9 cellular contexts compared by ENCODE assay signal in genomic region chr3:155664922-155665695, GRCh38.
DNase-seq lines count a peak whose midpoint lies in the region; ATAC-seq and TF ChIP-seq lines count a peak whose summit lies in the region.
"Had no signal": no experiment of that assay in that cellular context is flagged by ENCODE, and none has a peak within 500 bp of the region (broad histone marks: within the 10 kb centered on the region; RNA-seq: fewer than 3 reads in every experiment).

No MANE protein-coding gene starts in this region.

- peaks cover 0 to 29% (median 18%) of the 10 kb centered on the region in 5 donors for H3K27me3 Mint-ChIP-seq in naive thymus-derived CD4-positive, alpha-beta T cell
- no peaks in the 10 kb centered on the region for H3K27me3 Mint-ChIP-seq in activated naive CD4-positive, alpha-beta T cell treated with anti-CD3 and anti-CD28 coated beads for 36 hours (ENCODE audit: low read depth)

- CTCF ChIA-PET in naive thymus-derived CD4-positive, alpha-beta T cell (lab: Charles Lee) = interaction anchor here (0.7 kb wide), 1 partner anchor 37 kb away, joined by 3 read pairs; no protein-coding TSS in a partner anchor
- CTCF ChIA-PET in activated naive CD4-positive, alpha-beta T cell treated with anti-CD3 and anti-CD28 coated beads for 36 hours (lab: Charles Lee) = no interaction called here

- peaks cover 0 to 4% of the 10 kb centered on the region in 2 donors for H3K27me3 ChIP-seq in naive thymus-derived CD4-positive, alpha-beta T cell (ENCODE audit: control insufficient read depth in 2 of 2, insufficient read depth in 2 of 2, low read length in 2 of 2)

- POLR2A ChIA-PET in naive thymus-derived CD4-positive, alpha-beta T cell (lab: Charles Lee) = no interaction called here

- intact Hi-C loops in naive thymus-derived CD4-positive, alpha-beta T cell (cut with micrococcal nuclease) = no loop called here
- intact Hi-C loops in activated naive CD4-positive, alpha-beta T cell treated with anti-CD3 and anti-CD28 coated beads for 36 hours (cut with micrococcal nuclease) = no loop called here

- H3K4me1 ChIP-seq in naive thymus-derived CD4-positive, alpha-beta T cell (ENCODE audit: control insufficient read depth in 2 of 2, insufficient read depth in 2 of 2, low read length in 2 of 2) = no peaks in the 10 kb centered on the region

- H3K36me3 Mint-ChIP-seq in naive thymus-derived CD4-positive, alpha-beta T cell = no peaks in the 10 kb centered on the region
- no peaks in the 10 kb centered on the region for H3K36me3 Mint-ChIP-seq in activated naive CD4-positive, alpha-beta T cell treated with anti-CD3 and anti-CD28 coated beads for 36 hours (ENCODE audit: low read depth)
- H3K36me3 Mint-ChIP-seq: IgD-negative memory B cell had no signal

- no peak overlapping the region for H3K27ac ChIP-seq in coronary artery
- H3K27ac ChIP-seq in naive thymus-derived CD4-positive, alpha-beta T cell (ENCODE audit: low read depth, low read length) = no peak overlapping the region

- no peaks in the 10 kb centered on the region for H3K36me3 ChIP-seq in naive thymus-derived CD4-positive, alpha-beta T cell (ENCODE audit: control insufficient read depth in 2 of 3, insufficient read depth in 3 of 3, low read length in 3 of 3)

- no peaks in the 10 kb centered on the region for H3K9me3 Mint-ChIP-seq in naive thymus-derived CD4-positive, alpha-beta T cell
- no peaks in the 10 kb centered on the region for H3K9me3 Mint-ChIP-seq in activated naive CD4-positive, alpha-beta T cell treated with anti-CD3 and anti-CD28 coated beads for 36 hours
- H3K9me3 Mint-ChIP-seq: IgD-negative memory B cell had no signal

- H3K4me3 ChIP-seq in coronary artery = no peak overlapping the region
- no peak overlapping the region for H3K4me3 ChIP-seq in naive thymus-derived CD4-positive, alpha-beta T cell (ENCODE audit: low read length)

- TF ChIP-seq CTCF in coronary artery (IDR thresholded peaks at IDR 0.05) = no peak

- H3K4me1 Mint-ChIP-seq in naive thymus-derived CD4-positive, alpha-beta T cell = peaks cover 0 to 3% (median 0%) of the 10 kb centered on the region in 7 donors
- H3K4me1 Mint-ChIP-seq in activated naive CD4-positive, alpha-beta T cell treated with anti-CD3 and anti-CD28 coated beads for 36 hours (ENCODE audit: low read depth) = no peaks in the 10 kb centered on the region
- H3K4me1 Mint-ChIP-seq: IgD-negative memory B cell had no signal

- peak; percentile 44 for ATAC-seq in naive thymus-derived CD4-positive, alpha-beta T cell
- ATAC-seq in GM21786 (IDR thresholded peaks at IDR 0.05; ENCODE audit: unreplicated experiment) = no peak

- no peak overlapping the region for H3K27ac Mint-ChIP-seq in naive thymus-derived CD4-positive, alpha-beta T cell
- no peak overlapping the region for H3K27ac Mint-ChIP-seq in activated naive CD4-positive, alpha-beta T cell treated with anti-CD3 and anti-CD28 coated beads for 36 hours
- H3K27ac Mint-ChIP-seq: IgD-negative memory B cell had no signal

- H3K4me3 Mint-ChIP-seq in naive thymus-derived CD4-positive, alpha-beta T cell = no peak overlapping the region
- no peak overlapping the region for H3K4me3 Mint-ChIP-seq in activated naive CD4-positive, alpha-beta T cell treated with anti-CD3 and anti-CD28 coated beads for 36 hours
- H3K4me3 Mint-ChIP-seq: IgD-negative memory B cell had no signal

- H3K9me3 ChIP-seq in naive thymus-derived CD4-positive, alpha-beta T cell (ENCODE audit: control insufficient read depth in 2 of 3, low read length in 3 of 3) = no peaks in the 10 kb centered on the region

- DNase-seq in Ammon's horn (ENCODE audit: low spot score) (peak; percentile 63), NCI-H226 (peak; percentile 82), coronary artery (ENCODE audit: low spot score) (peak; percentile 71), activated gamma-delta T cell treated with Interleukin-2 at 50 U/mL for 16 hours (no peak)
- no peak for DNase-seq in naive thymus-derived CD4-positive, alpha-beta T cell
- no peak for DNase-seq in activated T-cell treated with anti-CD3 and anti-CD28 coated beads, Interleukin-2, amount 50 U/mL, for 48 hours
- no peak for DNase-seq in activated naive CD4-positive, alpha-beta T cell treated with anti-CD3 and anti-CD28 coated beads for 36 hours

Comparison
In these comparisons a context has a peak if more than half of its experiments do, and no peak if none do; other contexts are left out.
1. DNase-seq: peak in Ammon's horn (single experiment), NCI-H226 (single experiment) and coronary artery (single experiment); none in naive thymus-derived CD4-positive, alpha-beta T cell (0 of 9), activated T-cell treated with anti-CD3 and anti-CD28 coated beads, Interleukin-2, amount 50 U/mL, for 48 hours (0 of 2), activated gamma-delta T cell treated with Interleukin-2 at 50 U/mL for 16 hours (single experiment) and activated naive CD4-positive, alpha-beta T cell treated with anti-CD3 and anti-CD28 coated beads for 36 hours (single experiment).